Comparison of ENCODE assay signal across 1 cellular context in the genomic region with DNA sequence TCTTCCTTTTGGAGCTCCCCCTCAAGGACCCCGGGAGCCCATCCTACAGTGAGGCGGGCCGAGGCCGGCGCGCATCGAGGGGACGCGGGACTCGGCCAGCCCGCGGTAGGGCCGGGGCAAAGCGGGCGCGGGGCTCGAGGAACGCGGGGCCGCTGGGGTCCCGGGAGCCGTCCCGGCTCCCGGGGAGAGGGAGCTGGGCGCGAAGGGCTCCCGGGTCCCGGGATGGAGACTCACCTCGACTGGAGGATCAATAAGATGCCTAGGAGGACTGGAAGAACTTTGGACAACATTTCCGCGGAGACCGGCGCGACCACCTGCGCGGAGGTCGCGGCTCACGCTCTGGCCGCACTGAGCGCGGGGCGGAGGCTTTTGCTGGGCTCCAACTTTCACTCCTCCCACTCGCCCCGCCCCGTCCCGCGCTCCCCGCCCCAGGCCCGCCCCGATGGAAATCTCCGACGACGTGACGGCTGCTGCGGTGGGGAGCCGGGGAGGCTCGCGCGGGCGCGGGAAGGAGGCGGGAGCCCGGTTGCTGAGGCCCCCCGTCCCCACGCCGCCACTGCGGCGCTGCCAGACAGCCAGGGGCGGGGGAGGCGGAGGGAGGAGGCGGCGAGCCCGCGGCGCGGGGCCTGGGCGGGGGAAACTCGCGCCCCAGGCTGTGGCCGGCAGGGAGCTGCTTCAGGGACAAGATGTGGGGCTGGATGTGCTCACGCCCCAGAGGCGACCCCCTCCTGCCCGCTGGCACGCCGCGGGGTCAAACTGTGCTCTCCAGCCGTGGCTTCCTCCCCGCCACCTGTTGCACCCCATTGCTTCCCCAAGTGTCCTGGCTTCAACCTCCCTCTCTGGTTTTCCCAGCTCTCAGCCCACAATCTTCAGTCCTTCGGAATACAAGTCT.
TF ChIP-seq lines count a peak whose summit lies in the region.

A gene with protein sequence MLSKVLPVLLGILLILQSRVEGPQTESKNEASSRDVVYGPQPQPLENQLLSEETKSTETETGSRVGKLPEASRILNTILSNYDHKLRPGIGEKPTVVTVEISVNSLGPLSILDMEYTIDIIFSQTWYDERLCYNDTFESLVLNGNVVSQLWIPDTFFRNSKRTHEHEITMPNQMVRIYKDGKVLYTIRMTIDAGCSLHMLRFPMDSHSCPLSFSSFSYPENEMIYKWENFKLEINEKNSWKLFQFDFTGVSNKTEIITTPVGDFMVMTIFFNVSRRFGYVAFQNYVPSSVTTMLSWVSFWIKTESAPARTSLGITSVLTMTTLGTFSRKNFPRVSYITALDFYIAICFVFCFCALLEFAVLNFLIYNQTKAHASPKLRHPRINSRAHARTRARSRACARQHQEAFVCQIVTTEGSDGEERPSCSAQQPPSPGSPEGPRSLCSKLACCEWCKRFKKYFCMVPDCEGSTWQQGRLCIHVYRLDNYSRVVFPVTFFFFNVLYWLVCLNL (minus strand): TSS at position 341 of the 892 bp plus-strand sequence. CDS start 51 bp downstream, at position 290.

TF ChIP-seq in K562, 482 proteins besides CTCF, POLR2A, EP300 and RAD21 (continued from another document):
- TF ChIP-seq, protein P1, sequence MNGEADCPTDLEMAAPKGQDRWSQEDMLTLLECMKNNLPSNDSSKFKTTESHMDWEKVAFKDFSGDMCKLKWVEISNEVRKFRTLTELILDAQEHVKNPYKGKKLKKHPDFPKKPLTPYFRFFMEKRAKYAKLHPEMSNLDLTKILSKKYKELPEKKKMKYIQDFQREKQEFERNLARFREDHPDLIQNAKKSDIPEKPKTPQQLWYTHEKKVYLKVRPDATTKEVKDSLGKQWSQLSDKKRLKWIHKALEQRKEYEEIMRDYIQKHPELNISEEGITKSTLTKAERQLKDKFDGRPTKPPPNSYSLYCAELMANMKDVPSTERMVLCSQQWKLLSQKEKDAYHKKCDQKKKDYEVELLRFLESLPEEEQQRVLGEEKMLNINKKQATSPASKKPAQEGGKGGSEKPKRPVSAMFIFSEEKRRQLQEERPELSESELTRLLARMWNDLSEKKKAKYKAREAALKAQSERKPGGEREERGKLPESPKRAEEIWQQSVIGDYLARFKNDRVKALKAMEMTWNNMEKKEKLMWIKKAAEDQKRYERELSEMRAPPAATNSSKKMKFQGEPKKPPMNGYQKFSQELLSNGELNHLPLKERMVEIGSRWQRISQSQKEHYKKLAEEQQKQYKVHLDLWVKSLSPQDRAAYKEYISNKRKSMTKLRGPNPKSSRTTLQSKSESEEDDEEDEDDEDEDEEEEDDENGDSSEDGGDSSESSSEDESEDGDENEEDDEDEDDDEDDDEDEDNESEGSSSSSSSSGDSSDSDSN (IDR thresholded peaks at IDR 0.05; ENCODE audit: borderline replicate concordance in 1 of 2, low read depth in 2 of 2, low read length in 2 of 2) = peak; percentile 1 to 35; a peak in 1 of 4 replicates
- TF ChIP-seq ZBTB1 (CRISPR knock-in tag; IDR thresholded peaks at IDR 0.05; ENCODE audit: borderline replicate concordance, low read depth) (peak; percentile 92), MNT (conservative IDR thresholded peaks at IDR 0.05) (peak in 1 of 2 experiments; percentile 44; a peak in 3 of 4 replicates), NFIC (IDR thresholded peaks at IDR 0.05) (peak; percentile 14; the same call in 1 of the 2 replicates), POLR2AphosphoS5 (IDR thresholded peaks at IDR 0.05; ENCODE audit: control insufficient read depth, insufficient read depth, low read depth, low read length) (peak; percentile 71; the same call in 1 of the 2 replicates)
- TF ChIP-seq, protein P2, sequence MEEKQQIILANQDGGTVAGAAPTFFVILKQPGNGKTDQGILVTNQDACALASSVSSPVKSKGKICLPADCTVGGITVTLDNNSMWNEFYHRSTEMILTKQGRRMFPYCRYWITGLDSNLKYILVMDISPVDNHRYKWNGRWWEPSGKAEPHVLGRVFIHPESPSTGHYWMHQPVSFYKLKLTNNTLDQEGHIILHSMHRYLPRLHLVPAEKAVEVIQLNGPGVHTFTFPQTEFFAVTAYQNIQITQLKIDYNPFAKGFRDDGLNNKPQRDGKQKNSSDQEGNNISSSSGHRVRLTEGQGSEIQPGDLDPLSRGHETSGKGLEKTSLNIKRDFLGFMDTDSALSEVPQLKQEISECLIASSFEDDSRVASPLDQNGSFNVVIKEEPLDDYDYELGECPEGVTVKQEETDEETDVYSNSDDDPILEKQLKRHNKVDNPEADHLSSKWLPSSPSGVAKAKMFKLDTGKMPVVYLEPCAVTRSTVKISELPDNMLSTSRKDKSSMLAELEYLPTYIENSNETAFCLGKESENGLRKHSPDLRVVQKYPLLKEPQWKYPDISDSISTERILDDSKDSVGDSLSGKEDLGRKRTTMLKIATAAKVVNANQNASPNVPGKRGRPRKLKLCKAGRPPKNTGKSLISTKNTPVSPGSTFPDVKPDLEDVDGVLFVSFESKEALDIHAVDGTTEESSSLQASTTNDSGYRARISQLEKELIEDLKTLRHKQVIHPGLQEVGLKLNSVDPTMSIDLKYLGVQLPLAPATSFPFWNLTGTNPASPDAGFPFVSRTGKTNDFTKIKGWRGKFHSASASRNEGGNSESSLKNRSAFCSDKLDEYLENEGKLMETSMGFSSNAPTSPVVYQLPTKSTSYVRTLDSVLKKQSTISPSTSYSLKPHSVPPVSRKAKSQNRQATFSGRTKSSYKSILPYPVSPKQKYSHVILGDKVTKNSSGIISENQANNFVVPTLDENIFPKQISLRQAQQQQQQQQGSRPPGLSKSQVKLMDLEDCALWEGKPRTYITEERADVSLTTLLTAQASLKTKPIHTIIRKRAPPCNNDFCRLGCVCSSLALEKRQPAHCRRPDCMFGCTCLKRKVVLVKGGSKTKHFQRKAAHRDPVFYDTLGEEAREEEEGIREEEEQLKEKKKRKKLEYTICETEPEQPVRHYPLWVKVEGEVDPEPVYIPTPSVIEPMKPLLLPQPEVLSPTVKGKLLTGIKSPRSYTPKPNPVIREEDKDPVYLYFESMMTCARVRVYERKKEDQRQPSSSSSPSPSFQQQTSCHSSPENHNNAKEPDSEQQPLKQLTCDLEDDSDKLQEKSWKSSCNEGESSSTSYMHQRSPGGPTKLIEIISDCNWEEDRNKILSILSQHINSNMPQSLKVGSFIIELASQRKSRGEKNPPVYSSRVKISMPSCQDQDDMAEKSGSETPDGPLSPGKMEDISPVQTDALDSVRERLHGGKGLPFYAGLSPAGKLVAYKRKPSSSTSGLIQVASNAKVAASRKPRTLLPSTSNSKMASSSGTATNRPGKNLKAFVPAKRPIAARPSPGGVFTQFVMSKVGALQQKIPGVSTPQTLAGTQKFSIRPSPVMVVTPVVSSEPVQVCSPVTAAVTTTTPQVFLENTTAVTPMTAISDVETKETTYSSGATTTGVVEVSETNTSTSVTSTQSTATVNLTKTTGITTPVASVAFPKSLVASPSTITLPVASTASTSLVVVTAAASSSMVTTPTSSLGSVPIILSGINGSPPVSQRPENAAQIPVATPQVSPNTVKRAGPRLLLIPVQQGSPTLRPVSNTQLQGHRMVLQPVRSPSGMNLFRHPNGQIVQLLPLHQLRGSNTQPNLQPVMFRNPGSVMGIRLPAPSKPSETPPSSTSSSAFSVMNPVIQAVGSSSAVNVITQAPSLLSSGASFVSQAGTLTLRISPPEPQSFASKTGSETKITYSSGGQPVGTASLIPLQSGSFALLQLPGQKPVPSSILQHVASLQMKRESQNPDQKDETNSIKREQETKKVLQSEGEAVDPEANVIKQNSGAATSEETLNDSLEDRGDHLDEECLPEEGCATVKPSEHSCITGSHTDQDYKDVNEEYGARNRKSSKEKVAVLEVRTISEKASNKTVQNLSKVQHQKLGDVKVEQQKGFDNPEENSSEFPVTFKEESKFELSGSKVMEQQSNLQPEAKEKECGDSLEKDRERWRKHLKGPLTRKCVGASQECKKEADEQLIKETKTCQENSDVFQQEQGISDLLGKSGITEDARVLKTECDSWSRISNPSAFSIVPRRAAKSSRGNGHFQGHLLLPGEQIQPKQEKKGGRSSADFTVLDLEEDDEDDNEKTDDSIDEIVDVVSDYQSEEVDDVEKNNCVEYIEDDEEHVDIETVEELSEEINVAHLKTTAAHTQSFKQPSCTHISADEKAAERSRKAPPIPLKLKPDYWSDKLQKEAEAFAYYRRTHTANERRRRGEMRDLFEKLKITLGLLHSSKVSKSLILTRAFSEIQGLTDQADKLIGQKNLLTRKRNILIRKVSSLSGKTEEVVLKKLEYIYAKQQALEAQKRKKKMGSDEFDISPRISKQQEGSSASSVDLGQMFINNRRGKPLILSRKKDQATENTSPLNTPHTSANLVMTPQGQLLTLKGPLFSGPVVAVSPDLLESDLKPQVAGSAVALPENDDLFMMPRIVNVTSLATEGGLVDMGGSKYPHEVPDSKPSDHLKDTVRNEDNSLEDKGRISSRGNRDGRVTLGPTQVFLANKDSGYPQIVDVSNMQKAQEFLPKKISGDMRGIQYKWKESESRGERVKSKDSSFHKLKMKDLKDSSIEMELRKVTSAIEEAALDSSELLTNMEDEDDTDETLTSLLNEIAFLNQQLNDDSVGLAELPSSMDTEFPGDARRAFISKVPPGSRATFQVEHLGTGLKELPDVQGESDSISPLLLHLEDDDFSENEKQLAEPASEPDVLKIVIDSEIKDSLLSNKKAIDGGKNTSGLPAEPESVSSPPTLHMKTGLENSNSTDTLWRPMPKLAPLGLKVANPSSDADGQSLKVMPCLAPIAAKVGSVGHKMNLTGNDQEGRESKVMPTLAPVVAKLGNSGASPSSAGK (IDR thresholded peaks at IDR 0.05) = peak; percentile 82
- TF ChIP-seq, protein P3, sequence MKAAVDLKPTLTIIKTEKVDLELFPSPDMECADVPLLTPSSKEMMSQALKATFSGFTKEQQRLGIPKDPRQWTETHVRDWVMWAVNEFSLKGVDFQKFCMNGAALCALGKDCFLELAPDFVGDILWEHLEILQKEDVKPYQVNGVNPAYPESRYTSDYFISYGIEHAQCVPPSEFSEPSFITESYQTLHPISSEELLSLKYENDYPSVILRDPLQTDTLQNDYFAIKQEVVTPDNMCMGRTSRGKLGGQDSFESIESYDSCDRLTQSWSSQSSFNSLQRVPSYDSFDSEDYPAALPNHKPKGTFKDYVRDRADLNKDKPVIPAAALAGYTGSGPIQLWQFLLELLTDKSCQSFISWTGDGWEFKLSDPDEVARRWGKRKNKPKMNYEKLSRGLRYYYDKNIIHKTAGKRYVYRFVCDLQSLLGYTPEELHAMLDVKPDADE (conservative IDR thresholded peaks at IDR 0.05; ENCODE audit: control insufficient read depth, low read depth, low read length) = 0 out of 2 replicates have a peak, but pooled peaks have one; percentile 15
